16 cellular contexts compared by ENCODE assay signal in the genomic region with DNA sequence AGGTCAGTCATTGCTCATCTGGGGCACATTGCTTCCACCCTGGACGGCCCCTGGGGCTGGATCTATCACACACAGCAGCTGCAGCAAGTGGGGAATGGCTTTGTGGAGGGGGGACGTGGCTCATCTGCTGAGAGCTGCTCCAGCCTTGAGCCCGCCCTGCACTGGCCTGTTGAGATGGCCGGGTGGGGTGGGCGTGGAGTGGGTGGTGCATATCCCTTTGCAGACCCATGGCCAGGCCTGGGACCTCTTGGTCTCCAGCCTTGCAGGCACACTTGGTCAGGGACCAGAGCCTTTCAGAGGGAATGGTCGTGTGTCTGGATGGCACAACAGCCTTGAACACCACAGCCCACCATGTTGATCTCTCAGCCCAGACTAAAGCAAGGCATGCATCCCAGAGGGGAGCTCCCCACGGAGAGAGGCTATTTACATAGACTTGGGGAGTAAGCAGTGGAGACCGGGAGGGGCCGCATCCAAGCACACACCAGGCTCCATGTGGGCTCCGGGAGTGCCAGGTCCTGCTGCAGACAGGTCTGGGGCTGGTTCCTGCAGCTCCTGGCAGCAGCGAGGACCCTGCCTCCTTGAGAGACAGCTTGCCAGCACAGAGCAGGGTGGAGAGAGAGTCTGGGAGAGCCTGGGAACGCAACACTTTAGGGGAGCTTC. TPM values are rescaled to one million over a fixed set of nuclear protein-coding genes. Genes with fewer than 3 reads are reported as not detected.
DNase-seq lines count a peak whose midpoint lies in the region; ATAC-seq lines count a peak whose summit lies in the region.
"Had no signal": no experiment of that assay in that cellular context is flagged by ENCODE, and none has a peak within 500 bp of the region (broad histone marks: within the 10 kb centered on the region; RNA-seq: fewer than 3 reads in every experiment).

No MANE protein-coding gene starts in this region.

- no peaks in the 10 kb centered on the region for H3K9me3 Mint-ChIP-seq in central memory CD8-positive, alpha-beta T cell
- H3K9me3 Mint-ChIP-seq in naive thymus-derived CD8-positive, alpha-beta T cell = no peaks in the 10 kb centered on the region
- H3K9me3 Mint-ChIP-seq: CD8-positive, alpha-beta T cell had no signal

- no peaks in the 10 kb centered on the region for H3K36me3 Mint-ChIP-seq in central memory CD8-positive, alpha-beta T cell (ENCODE audit: insufficient read depth)
- peaks cover 0 to 22% (median 10%) of the 10 kb centered on the region in 3 donors for H3K36me3 Mint-ChIP-seq in naive thymus-derived CD8-positive, alpha-beta T cell

- no peak overlapping the region for H3K4me3 Mint-ChIP-seq in central memory CD8-positive, alpha-beta T cell
- no peak overlapping the region for H3K4me3 Mint-ChIP-seq in naive thymus-derived CD8-positive, alpha-beta T cell
- H3K4me3 Mint-ChIP-seq: CD8-positive, alpha-beta T cell had no signal

- ATAC-seq in central memory CD8-positive, alpha-beta T cell (replicated peaks; ENCODE audit: extremely low read depth, poor library complexity, severe bottlenecking) = no peak
- no peak for ATAC-seq in naive thymus-derived CD8-positive, alpha-beta T cell
- no peak for ATAC-seq in HG03159 (IDR thresholded peaks at IDR 0.05; ENCODE audit: unreplicated experiment)
- ATAC-seq: CD8-positive, alpha-beta T cell had no signal

- H3K27me3 Mint-ChIP-seq in central memory CD8-positive, alpha-beta T cell = no peaks in the 10 kb centered on the region
- H3K27me3 Mint-ChIP-seq in naive thymus-derived CD8-positive, alpha-beta T cell = no peaks in the 10 kb centered on the region

- peak overlapping the region; percentile 50 for H3K27ac Mint-ChIP-seq in central memory CD8-positive, alpha-beta T cell (ENCODE audit: low read depth)
- H3K27ac Mint-ChIP-seq in naive thymus-derived CD8-positive, alpha-beta T cell = peak overlapping the region in 6 of 10 donors; percentile 20 to 92 (median 66)

- peaks cover 6% of the 10 kb centered on the region for H3K4me1 Mint-ChIP-seq in central memory CD8-positive, alpha-beta T cell
- peaks cover 2 to 51% (median 31%) of the 10 kb centered on the region in 4 donors for H3K4me1 Mint-ChIP-seq in naive thymus-derived CD8-positive, alpha-beta T cell

- DNase-seq in DMS 273 (lab: John Stamatoyannopoulos, UW; ENCODE audit: unreplicated experiment) (peak; percentile 40), DMS 273 treated with DMSO at 0.1 percent for 48 hours (lab: John Stamatoyannopoulos, UW) (no peak), NCI-H446 treated with DMSO at 0.1 percent for 48 hours (lab: John Stamatoyannopoulos, UW) (peak; percentile 36), DMS79 treated with DMSO at 0.1 percent for 48 hours (lab: John Stamatoyannopoulos, UW) (no peak), AG20443 (ENCODE audit: low spot score) (no peak)
- no peak for DNase-seq in central memory CD8-positive, alpha-beta T cell (ENCODE audit: low spot score in 2 of 2)
- DNase-seq in naive thymus-derived CD8-positive, alpha-beta T cell = no peak
- DNase-seq: BE2C; CD8-positive, alpha-beta T cell; KG1; NCI-H1048; NCI-H1436 treated with DMSO at 0.1 percent for 48 hours; NCI-H2029 treated with DMSO at 0.1 percent for 48 hours; NCI-H526; SIG-M5 had no signal

- POLR2A ChIA-PET in naive thymus-derived CD8-positive, alpha-beta T cell (lab: Charles Lee) = interaction anchor here (0.5 to 0.9 kb wide), 2 partner anchors 13 to 64 kb away, joined by 3 read pairs; no protein-coding TSS in a partner anchor

RNA-seq across cellular contexts. Expression of gene SELENON, which starts 52.8 kb away (rescaled TPM):
- total RNA-seq in naive thymus-derived CD8-positive, alpha-beta T cell = 10 to 100 TPM; 19.2 to 20.4 TPM
- polyA plus RNA-seq in naive thymus-derived CD8-positive, alpha-beta T cell = 1 to 10 TPM; 2.6 to 7.0 (median 2.7) TPM

Comparison
In these comparisons a context has a peak if more than half of its experiments do, and no peak if none do; other contexts are left out.
1. DNase-seq: peak in DMS 273 (single experiment) and NCI-H446 treated with DMSO at 0.1 percent for 48 hours (single experiment); none in DMS 273 treated with DMSO at 0.1 percent for 48 hours (single experiment), central memory CD8-positive, alpha-beta T cell (0 of 2), naive thymus-derived CD8-positive, alpha-beta T cell (0 of 10), DMS79 treated with DMSO at 0.1 percent for 48 hours (single experiment) and AG20443 (single experiment).